28 cellular contexts compared by ENCODE assay signal in genomic region chr7:73573791-73574190, GRCh38. TPM values are rescaled to one million over a fixed set of nuclear protein-coding genes. Genes with fewer than 3 reads are reported as not detected.
"Had no signal": no experiment of that assay in that cellular context is flagged by ENCODE, and none has a peak within 500 bp of the region (broad histone marks: within the 10 kb centered on the region; RNA-seq: fewer than 3 reads in every experiment).

No MANE protein-coding gene starts in this region.

- H3K27me3 ChIP-seq: breast epithelium, MG63 had no signal

- ATAC-seq: T-cell had no signal

- H3K4me1 ChIP-seq: breast epithelium had no signal

- DNase-seq: activated CD4-positive, alpha-beta memory T cell treated with anti-CD3 and anti-CD28 coated beads for 36 hours; activated CD4-positive, alpha-beta T cell treated with anti-CD3 and anti-CD28 coated beads, Interleukin-2, amount 10 ng/mL, durations not matched to agents 7 days and 5 days; activated CD4-positive, CD25-positive, alpha-beta regulatory T cell; activated CD8-positive, alpha-beta memory T cell treated with anti-CD3 and anti-CD28 coated beads for 24 hours; activated gamma-delta T cell treated with Interleukin-2 at 50 U/mL for 16 hours; activated naive CD4-positive, alpha-beta T cell treated with anti-CD3 and anti-CD28 coated beads, Interleukin-2, amount 50 U/mL, for 16 hours; activated T-cell treated with anti-CD3 and anti-CD28 coated beads, Interleukin-2, amount 50 U/mL, for 48 hours; MG63; MV-4-11; NCI-H1105; NCI-H1436; NCI-H1694 treated with DMSO at 0.1 percent for 48 hours; NCI-H2029 treated with DMSO at 0.1 percent for 48 hours; NCI-H345; NCI-H510A; NCI-H526 treated with DMSO at 0.1 percent for 48 hours; NCI-H82; T-cell; T-helper 2 cell; T1000 had no signal

- H3K27ac ChIP-seq: breast epithelium, KMS-11, SK-N-MC, VCaP had no signal

- H3K4me3 ChIP-seq: breast epithelium, MG63, SK-N-MC had no signal

- H3K9me3 ChIP-seq: breast epithelium, MG63 had no signal

RNA-seq across cellular contexts. Expression of gene MLXIPL, which starts 50.5 kb away (rescaled TPM):
- total RNA-seq: activated CD4-positive, alpha-beta memory T cell treated with anti-CD3 and anti-CD28 coated beads for 36 hours; activated CD4-positive, alpha-beta T cell treated with anti-CD3 and anti-CD28 coated beads, Interleukin-2, amount 10 ng/mL, durations not matched to agents 7 days and 5 days; activated T-helper 2 cell treated with anti-CD3 and anti-CD28 coated beads, Interferon-gamma antibody, Interleukin-2, Interleukin-4, amounts not matched to agents 10 μg/mL and 5 μg/mL and 100 μg/mL, durations not matched to agents 14 hours and 24 hours and 36 hours; OCI-LY7; RPMI7951 had no signal
- polyA plus RNA-seq: IgD-negative memory B cell had no signal
